36 cellular contexts compared by ENCODE assay signal in the genomic region with DNA sequence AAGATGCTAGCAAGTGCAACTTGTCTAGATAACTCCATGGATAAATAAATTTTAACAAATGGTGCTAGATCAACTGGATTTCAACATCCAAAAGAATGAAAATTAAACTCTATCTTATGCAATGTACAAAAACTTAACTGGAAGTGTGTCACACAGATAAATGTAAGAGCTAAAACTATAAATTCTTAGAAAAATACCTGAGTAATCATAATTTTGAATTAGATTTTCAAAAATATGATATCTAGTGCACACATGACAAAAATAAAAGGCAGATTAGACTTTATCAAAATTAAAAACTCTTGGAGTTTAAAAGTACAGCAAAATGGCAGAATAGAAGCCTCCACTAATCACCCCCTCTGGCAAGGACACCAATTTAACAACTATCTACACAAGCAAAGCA.
"Had no signal": no experiment of that assay in that cellular context is flagged by ENCODE, and none has a peak within 500 bp of the region (broad histone marks: within the 10 kb centered on the region; RNA-seq: fewer than 3 reads in every experiment).

No MANE protein-coding gene starts in this region.

- H3K4me3 ChIP-seq: MG63 had no signal

- H3K36me3 ChIP-seq: MG63 had no signal

- DNase-seq: Karpas-422, Kasumi-1, MG63, MM.1S, MV-4-11, NCI-H1048, NCI-H1092, NCI-H1092 treated with DMSO at 0.1 percent for 48 hours, NCI-H1105, NCI-H1105 treated with DMSO at 0.1 percent for 48 hours, NCI-H1417, NCI-H1417 treated with DMSO at 0.1 percent for 48 hours, NCI-H1436, NCI-H1436 treated with DMSO at 0.1 percent for 48 hours, NCI-H146, NCI-H1694, NCI-H1694 treated with DMSO at 0.1 percent for 48 hours, NCI-H187, NCI-H187 treated with DMSO at 0.1 percent for 48 hours, NCI-H1930, NCI-H2029, NCI-H2029 treated with DMSO at 0.1 percent for 48 hours, NCI-H2081, NCI-H2081 treated with DMSO at 0.1 percent for 48 hours, NCI-H2107, NCI-H2171, NCI-H2171 treated with DMSO at 0.1 percent for 48 hours, NCI-H2227 treated with DMSO at 0.1 percent for 48 hours, NCI-H226, NCI-H345, NCI-H446, NCI-H446 treated with DMSO at 0.1 percent for 48 hours, NCI-H510A, NCI-H510A treated with DMSO at 0.1 percent for 48 hours, NCI-H524, NCI-H524 treated with DMSO at 0.1 percent for 48 hours had no signal

- H3K27me3 ChIP-seq: MG63 had no signal
